In genomic region chr3:119600732-119601131, GRCh38 we compare ENCODE assay signal across 9 cellular contexts. TPM values are rescaled to one million over a fixed set of nuclear protein-coding genes. Genes with fewer than 3 reads are reported as not detected.
A peak's percentile ranks its signal among the peaks of the same experiment; 100 is the strongest.
DNase-seq lines count a peak whose midpoint lies in the region; ATAC-seq, FAIRE-seq and TF ChIP-seq lines count a peak whose summit lies in the region.
"Had no signal": no experiment of that assay in that cellular context is flagged by ENCODE, and none has a peak within 500 bp of the region (broad histone marks: within the 10 kb centered on the region; RNA-seq: fewer than 3 reads in every experiment).

No MANE protein-coding gene starts in this region.

- ATAC-seq in GM19468 (IDR thresholded peaks at IDR 0.05; ENCODE audit: extremely low read depth, unreplicated experiment) (peak; percentile 69), HG03439 (IDR thresholded peaks at IDR 0.05; ENCODE audit: unreplicated experiment) (peak; percentile 62), left lobe of liver (peak; percentile 19)
- ATAC-seq in activated T-cell treated with anti-CD3 and anti-CD28 coated beads, Interleukin-2, amount 50 U/mL, for 72 hours (replicated peaks in 1 of 2) = peak; percentile 78 to 83

- DNase-seq in GM12891 (ENCODE audit: insufficient read length, low spot score) (no peak), left lobe of liver (ENCODE audit: low spot score) (peak; percentile 37), uterus (no peak), glomerular visceral epithelial cell (ENCODE audit: extremely low spot score) (no peak), H54 (ENCODE audit: insufficient read length, low spot score) (no peak)
- peak; percentile 61 for DNase-seq in activated T-cell treated with anti-CD3 and anti-CD28 coated beads, Interleukin-2, amount 50 U/mL, for 72 hours
- DNase-seq: pancreas had no signal

- H3K4me1 Mint-ChIP-seq in activated T-cell treated with anti-CD3 and anti-CD28 coated beads, Interleukin-2, amount 50 U/mL, for 72 hours (ENCODE audit: low read depth) = peaks cover 37% of the 10 kb centered on the region

- no peaks in the 10 kb centered on the region for H3K36me3 Mint-ChIP-seq in activated T-cell treated with anti-CD3 and anti-CD28 coated beads, Interleukin-2, amount 50 U/mL, for 72 hours (ENCODE audit: insufficient read depth in 2 of 2)

- no peak for TF ChIP-seq POLR2A in GM12891 (IDR thresholded peaks at IDR 0.05; ENCODE audit: low read depth, low read length)
- TF ChIP-seq POLR2A in uterus (IDR thresholded peaks at IDR 0.05) = no peak
- no peak for TF ChIP-seq POLR2A in H54 (IDR thresholded peaks at IDR 0.05; ENCODE audit: low read depth, low read length)

- no peak for TF ChIP-seq CTCF in uterus (IDR thresholded peaks at IDR 0.05)

- peaks cover 8% of the 10 kb centered on the region for H3K27me3 Mint-ChIP-seq in activated T-cell treated with anti-CD3 and anti-CD28 coated beads, Interleukin-2, amount 50 U/mL, for 72 hours (ENCODE audit: low read depth)

- H3K27ac Mint-ChIP-seq in activated T-cell treated with anti-CD3 and anti-CD28 coated beads, Interleukin-2, amount 50 U/mL, for 72 hours = no peak overlapping the region

- H3K27me3 ChIP-seq in uterus = no peaks in the 10 kb centered on the region
- H3K27me3 ChIP-seq: pancreas had no signal

- H3K36me3 ChIP-seq in uterus = no peaks in the 10 kb centered on the region
- H3K36me3 ChIP-seq: pancreas had no signal

- FAIRE-seq in GM12891 (lab: Jason Lieb, UNC) = peak; percentile 93
- no peak for FAIRE-seq in H54 (lab: Jason Lieb, UNC)
- FAIRE-seq: pancreas had no signal

- no peak overlapping the region for H3K4me3 ChIP-seq in uterus
- H3K4me3 ChIP-seq: pancreas had no signal

- no peak overlapping the region for H3K4me3 Mint-ChIP-seq in activated T-cell treated with anti-CD3 and anti-CD28 coated beads, Interleukin-2, amount 50 U/mL, for 72 hours

- no peaks in the 10 kb centered on the region for H3K4me1 ChIP-seq in uterus

- H3K9me3 Mint-ChIP-seq in activated T-cell treated with anti-CD3 and anti-CD28 coated beads, Interleukin-2, amount 50 U/mL, for 72 hours = no peaks in the 10 kb centered on the region

- intact Hi-C loops in uterus (cut with DNase I; ENCODE audit: low total_unique reads) = no loop called here

- H3K9me3 ChIP-seq in uterus = no peaks in the 10 kb centered on the region
- H3K9me3 ChIP-seq: pancreas had no signal

- H3K27ac ChIP-seq in uterus = peak overlapping the region in 1 of 2 donors; percentile 40
- H3K27ac ChIP-seq: pancreas had no signal

TF ChIP-seq in GM12891, 5 proteins besides CTCF, POLR2A, EP300 and RAD21:
- TF ChIP-seq POU2F2 (IDR thresholded peaks at IDR 0.05; ENCODE audit: low read depth, low read length) (0 out of 2 replicates have a peak, but pooled peaks have one; percentile 42), TAF1 (IDR thresholded peaks at IDR 0.05; ENCODE audit: low read depth, low read length) (peak; percentile 52; the same call in 1 of the 2 replicates), SPI1 (IDR thresholded peaks at IDR 0.05; ENCODE audit: low read depth, low read length) (no peak), POLR2AphosphoS5 (IDR thresholded peaks at IDR 0.05; ENCODE audit: low read depth, low read length) (peak; percentile 45; the same call in 1 of the 2 replicates), PAX5 (IDR thresholded peaks at IDR 0.05; ENCODE audit: insufficient read depth, low read length, severe bottlenecking) (no peak)

RNA-seq across cellular contexts. Expression of gene PLA1A, which starts 3.0 kb away (rescaled TPM):
- 4.9 TPM for polyA plus RNA-seq in GM12891 (2012; ENCODE audit: low read depth, missing spikeins)
- total RNA-seq in activated T-cell treated with anti-CD3 and anti-CD28 coated beads, Interleukin-2, amount 50 U/mL, for 72 hours = 1 to 10 TPM in 1 of 2 donors, under 1 TPM in 1; 0.79 to 1.2 TPM
- 13.5 TPM for total RNA-seq in left lobe of liver
- 10 to 100 TPM in 3 of 4 donors, not detected in 1; 11.9 to 37.1 (median 16.5) TPM for total RNA-seq in uterus

RNA-seq across cellular contexts. Expression of gene ADPRH, which starts 21.4 kb away (rescaled TPM):
- polyA plus RNA-seq in GM12891 (2012; ENCODE audit: low read depth, missing spikeins) = 18.0 TPM
- total RNA-seq in activated T-cell treated with anti-CD3 and anti-CD28 coated beads, Interleukin-2, amount 50 U/mL, for 72 hours = 10 to 100 TPM in 1 of 2 donors, 1 to 10 TPM in 1; 6.3 to 13.8 TPM
- total RNA-seq in left lobe of liver = 4.1 TPM
- 10 to 100 TPM in 2 of 4 donors, 1 to 10 TPM in 2; 2.6 to 14.7 (median 7.1) TPM for total RNA-seq in uterus

RNA-seq across cellular contexts. Expression of gene CD80, which starts 41.3 kb away (rescaled TPM):
- 38.7 TPM for polyA plus RNA-seq in GM12891 (2012; ENCODE audit: low read depth, missing spikeins)
- 10 to 100 TPM in 1 of 2 donors, 1 to 10 TPM in 1; 8.3 to 11.9 TPM for total RNA-seq in activated T-cell treated with anti-CD3 and anti-CD28 coated beads, Interleukin-2, amount 50 U/mL, for 72 hours
- 0.23 TPM for total RNA-seq in left lobe of liver
- total RNA-seq in uterus = 1 to 10 TPM in 2 of 4 donors, under 1 TPM in 1, not detected in 1; 0.14 to 2.9 (median 1.1) TPM

RNA-seq across cellular contexts. Expression of gene POPDC2, which starts 59.7 kb away (rescaled TPM):
- polyA plus RNA-seq in GM12891 (2012; ENCODE audit: low read depth, missing spikeins) = 2.1 TPM
- total RNA-seq in activated T-cell treated with anti-CD3 and anti-CD28 coated beads, Interleukin-2, amount 50 U/mL, for 72 hours = 1 to 10 TPM; 6.6 to 7.2 TPM
- total RNA-seq in left lobe of liver (0.65 TPM), uterus (10 to 100 TPM in 1 of 4 donors, 1 to 10 TPM in 3; 4.9 to 35.3 (median 7.9) TPM)

Comparison
In these comparisons a context has a peak if more than half of its experiments do, and no peak if none do; other contexts are left out.
1. DNase-seq: peak in activated T-cell treated with anti-CD3 and anti-CD28 coated beads, Interleukin-2, amount 50 U/mL, for 72 hours (2 of 2) and left lobe of liver (single experiment); none in GM12891 (single experiment), uterus (0 of 2), glomerular visceral epithelial cell (single experiment) and H54 (single experiment).
2. ATAC-seq: peak in every context shown above with its lines; median percentile 80 in activated T-cell treated with anti-CD3 and anti-CD28 coated beads, Interleukin-2, amount 50 U/mL, for 72 hours; 69 in GM19468; 62 in HG03439; 19 in left lobe of liver.